In the genomic region with DNA sequence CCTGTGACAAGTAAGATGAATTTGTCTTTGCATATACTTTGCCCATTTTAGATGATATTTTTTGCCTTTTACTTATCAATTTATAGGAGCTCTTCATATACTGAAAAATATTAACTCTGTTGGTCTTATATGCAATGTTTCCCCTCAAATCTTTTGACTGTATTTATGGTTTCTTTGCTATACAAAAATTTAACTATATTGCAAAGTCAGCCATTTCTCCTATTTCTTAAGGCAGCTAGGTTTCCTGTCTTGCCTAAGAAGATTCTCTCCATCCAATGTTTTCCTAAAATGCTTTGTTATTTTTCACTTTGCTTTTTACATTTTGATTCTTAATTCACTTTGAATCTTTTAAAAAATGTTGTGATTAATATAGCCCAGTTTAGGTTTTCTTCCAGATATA, we compare ENCODE assay signal across 27 cellular contexts.
"Had no signal": no experiment of that assay in that cellular context is flagged by ENCODE, and none has a peak within 500 bp of the region (broad histone marks: within the 10 kb centered on the region; RNA-seq: fewer than 3 reads in every experiment).

No MANE protein-coding gene starts in this region.

- ATAC-seq: natural killer cell; psoas muscle; right cardiac atrium; sciatic nerve; stimulated activated memory B cell treated with anti-CD40 and anti-IgM and Interleukin-4, amounts not matched to agents 10 μg/mL and 1 μg/mL and 100 μg/mL, for 72 hours; stimulated activated naive CD8-positive, alpha-beta T cell treated with anti-CD3 and anti-CD28 coated beads, Interleukin-15, amount 100 ng/mL, for 72 hours; stimulated activated naive CD8-positive, alpha-beta T cell treated with anti-CD3 and anti-CD28 coated beads, Interleukin-15, Interleukin-2, amounts not matched to agents 100 U/mL and 50 U/mL, for 24 hours; upper lobe of right lung had no signal

- H2AFZ ChIP-seq: neural progenitor cell, parathyroid adenoma had no signal

- H3K79me2 ChIP-seq: parathyroid adenoma had no signal

- H3K4me3 ChIP-seq: neural progenitor cell, ovary, psoas muscle, skin epidermis, smooth muscle cell, spleen, suprapubic skin, testis, tibial artery, transverse colon, upper lobe of right lung, uterus had no signal

- H3K27me3 ChIP-seq: ovary, testis, uterus had no signal

- H3K4me1 ChIP-seq: neural progenitor cell, parathyroid adenoma, psoas muscle, spleen, suprapubic skin, transverse colon, upper lobe of right lung, uterus had no signal

- H3K27ac ChIP-seq: neural progenitor cell, ovary, parathyroid adenoma, psoas muscle, skin epidermis, spleen, suprapubic skin, testis, tibial artery, transverse colon, upper lobe of right lung, uterus had no signal

- H3K4me2 ChIP-seq: neural progenitor cell, smooth muscle cell had no signal

- DNase-seq: natural killer cell; occipital lobe; ovary; psoas muscle; right cardiac atrium; spleen; stimulated activated CD4-positive, alpha-beta T cell treated with anti-CD3 and anti-CD28 coated beads, Interleukin-12 subunit alpha, Interleukin-12 subunit beta, amount 100 ng/mL, for 4 hours; stimulated activated CD4-positive, alpha-beta T cell treated with anti-CD3 and anti-CD28 coated beads, Interleukin-1b, Interleukin-23, amount 100 ng/mL, for 48 hours; stimulated activated CD4-positive, alpha-beta T cell treated with anti-CD3 and anti-CD28 coated beads, Interleukin-4, amount 100 ng/mL, for 1 hour; stimulated activated CD4-positive, alpha-beta T cell treated with anti-CD3 and anti-CD28 coated beads, Interleukin-4, amount 100 ng/mL, for 4 hours; stimulated activated CD8-positive, alpha-beta memory T cell treated with anti-CD3 and anti-CD28 coated beads, Interleukin-4, amount 100 ng/mL, for 48 hours; stimulated activated naive CD4-positive, alpha-beta T cell; stimulated activated naive CD8-positive, alpha-beta T cell treated with anti-CD3 and anti-CD28 coated beads, Interleukin-15, amount 100 ng/mL, for 72 hours; stimulated activated naive CD8-positive, alpha-beta T cell treated with anti-CD3 and anti-CD28 coated beads, Interleukin-15, Interleukin-2, amounts not matched to agents 100 U/mL and 50 U/mL, for 24 hours; substantia nigra; testis; tibial artery; transverse colon; upper lobe of right lung; uterus had no signal

- H3K9ac ChIP-seq: neural progenitor cell, parathyroid adenoma had no signal

- H3K9me3 ChIP-seq: ovary, psoas muscle, spleen, suprapubic skin, testis, tibial artery, transverse colon, upper lobe of right lung, uterus had no signal

- H3K36me3 ChIP-seq: neural progenitor cell, ovary, spleen, suprapubic skin, tibial artery, transverse colon, upper lobe of right lung, uterus had no signal
